ENCODE assay signal across 8 cellular contexts in the genomic region with DNA sequence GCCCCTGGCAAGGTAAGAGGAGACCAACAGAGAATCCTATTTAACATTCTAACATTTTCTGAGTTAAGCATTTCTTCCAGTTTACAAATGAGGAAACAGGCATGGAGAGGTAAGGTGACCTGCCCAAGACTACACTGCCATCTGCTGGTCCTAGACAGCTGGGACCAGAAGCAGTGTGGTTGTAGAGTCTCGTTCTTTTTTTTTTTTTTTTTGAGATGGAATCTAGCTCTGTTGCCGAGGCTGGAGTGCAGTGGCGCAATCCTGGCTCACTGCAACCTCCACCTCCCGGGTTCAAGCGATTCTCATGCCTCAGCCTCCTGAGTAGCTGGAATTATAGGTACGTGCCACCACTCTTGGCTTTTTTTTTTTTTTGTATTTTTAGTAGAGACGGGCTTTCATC. TPM values are rescaled to one million over a fixed set of nuclear protein-coding genes. Genes with fewer than 3 reads are reported as not detected.
DNase-seq lines count a peak whose midpoint lies in the region; ATAC-seq and TF ChIP-seq lines count a peak whose summit lies in the region.
"Not testable (repeated sequence)": the region's sequence is repeated elsewhere in the genome, so short reads cannot be mapped to it uniquely, and the experiment has no call there.

No MANE protein-coding gene starts in this region.

- peaks cover 16% of the 10 kb centered on the region for H3K4me1 ChIP-seq in KMS-11 (ENCODE audit: low read depth, poor library complexity, severe bottlenecking)

- not testable (repeated sequence) for H3K9me3 Mint-ChIP-seq in activated CD4-positive, alpha-beta memory T cell treated with anti-CD3 and anti-CD28 coated beads for 36 hours

- not testable (repeated sequence) for H3K4me2 ChIP-seq in KMS-11

- not testable (repeated sequence) for H3K4me3 Mint-ChIP-seq in activated CD4-positive, alpha-beta memory T cell treated with anti-CD3 and anti-CD28 coated beads for 36 hours

- intact Hi-C loops in activated CD4-positive, alpha-beta memory T cell treated with anti-CD3 and anti-CD28 coated beads for 36 hours (cut with micrococcal nuclease) = loop anchor here (1.0 to 2.0 kb wide), 2 partner anchors 28 to 79 kb away; partner anchors contain the start of gene PSMC3
- intact Hi-C loops in left colon (cut with DNase I, micrococcal nuclease) = loop anchor here in 1 of 2 donors (10.0 kb wide), 1 partner anchor 79 kb away; the partner anchor contains the start of gene SPI1

- not testable (repeated sequence) for H3K4me3 ChIP-seq in AG09309 (ENCODE audit: control insufficient read depth, low read depth, low read length); KMS-11 (IDR thresholded peaks at IDR 0.05; ENCODE audit: insufficient read depth, low read depth, low read length); coronary artery

- H3K79me2 ChIP-seq in KMS-11 (ENCODE audit: insufficient read depth, low read depth) = not testable (repeated sequence)

- not testable (repeated sequence) for H3K36me3 Mint-ChIP-seq in activated CD4-positive, alpha-beta memory T cell treated with anti-CD3 and anti-CD28 coated beads for 36 hours

- not testable (repeated sequence) for H3K9ac ChIP-seq in KMS-11

- not testable (repeated sequence) for H4K20me1 ChIP-seq in KMS-11 (ENCODE audit: insufficient read depth)

- CTCF ChIA-PET in activated CD4-positive, alpha-beta memory T cell treated with anti-CD3 and anti-CD28 coated beads for 36 hours (lab: Charles Lee) = interaction anchor here (0.7 to 2.4 kb wide), 11 partner anchors 8 to 276 kb away, joined by 3 to 10 read pairs (median 4); no protein-coding TSS in a partner anchor

- not testable (repeated sequence) for H3K4me1 Mint-ChIP-seq in activated CD4-positive, alpha-beta memory T cell treated with anti-CD3 and anti-CD28 coated beads for 36 hours (ENCODE audit: low read depth)

- DNase-seq in AG09309 (ENCODE audit: low read depth) (peak; percentile 62), NOMO-1 treated with dmso at 0.1 percent for 144 hours (lab: John Stamatoyannopoulos, UW; ENCODE audit: unreplicated experiment) (peak; percentile 86), left colon (peak; percentile 74 to 77)
- peak; percentile 77 for DNase-seq in activated CD4-positive, alpha-beta memory T cell treated with anti-CD3 and anti-CD28 coated beads for 36 hours
- not testable (repeated sequence) for DNase-seq in coronary artery (ENCODE audit: low spot score)
- DNase-seq in stimulated activated CD4-positive, alpha-beta T cell treated with anti-CD3 and anti-CD28 coated beads, Interleukin-1b, Interleukin-23, amount 100 ng/mL, for 24 hours (ENCODE audit: low read depth in 4 of 4, low spot score in 1 of 4) = peak; percentile 3 to 49 (median 24)

- ATAC-seq in GM18868 (IDR thresholded peaks at IDR 0.05; ENCODE audit: unreplicated experiment) (peak; percentile 82), left colon (peak; percentile 92)

- not testable (repeated sequence) for H3K36me3 ChIP-seq in KMS-11 (ENCODE audit: insufficient read depth)

- not testable (repeated sequence) for H3K27ac Mint-ChIP-seq in activated CD4-positive, alpha-beta memory T cell treated with anti-CD3 and anti-CD28 coated beads for 36 hours

- H3K27me3 ChIP-seq in KMS-11 (ENCODE audit: insufficient read depth, low read depth) = not testable (repeated sequence)

- H3K27ac ChIP-seq in KMS-11, coronary artery: not testable (repeated sequence)

- H3K27me3 Mint-ChIP-seq in activated CD4-positive, alpha-beta memory T cell treated with anti-CD3 and anti-CD28 coated beads for 36 hours = not testable (repeated sequence)

- peak; percentile 87 for TF ChIP-seq CTCF in AG09309 (IDR thresholded peaks at IDR 0.05; ENCODE audit: control insufficient read depth, insufficient read depth, low read depth, low read length, missing control alignments)
- peak; percentile 71 for TF ChIP-seq CTCF in KMS-11 (conservative IDR thresholded peaks at IDR 0.05; ENCODE audit: low read depth, low read length)
- peak; percentile 70 for TF ChIP-seq CTCF in coronary artery (IDR thresholded peaks at IDR 0.05)

- POLR2A ChIA-PET in activated CD4-positive, alpha-beta memory T cell treated with anti-CD3 and anti-CD28 coated beads for 36 hours (lab: Charles Lee) = not testable (repeated sequence)

- H2AFZ ChIP-seq in KMS-11 (ENCODE audit: low read depth) = not testable (repeated sequence)

RNA-seq across cellular contexts. Expression of gene RAPSN, which starts 5.3 kb away (rescaled TPM):
- total RNA-seq in activated CD4-positive, alpha-beta memory T cell treated with anti-CD3 and anti-CD28 coated beads for 36 hours = under 1 TPM in 1 of 2 experiments, not detected in 1; 0.22 TPM
- total RNA-seq in left colon = under 1 TPM; 0.61 to 0.70 TPM

RNA-seq across cellular contexts. Expression of gene PSMC3, which starts 28.0 kb away (rescaled TPM):
- 100 to 1,000 TPM; 143 to 148 TPM for total RNA-seq in activated CD4-positive, alpha-beta memory T cell treated with anti-CD3 and anti-CD28 coated beads for 36 hours
- total RNA-seq in left colon = 10 to 100 TPM; 74.8 to 82.5 TPM

RNA-seq across cellular contexts. Expression of gene SLC39A13, which starts 45.9 kb away (rescaled TPM):
- 10 to 100 TPM; 17.7 to 18.0 TPM for total RNA-seq in activated CD4-positive, alpha-beta memory T cell treated with anti-CD3 and anti-CD28 coated beads for 36 hours
- 10 to 100 TPM; 17.9 to 20.2 TPM for total RNA-seq in left colon
